15 cellular contexts compared by ENCODE assay signal in the genomic region with DNA sequence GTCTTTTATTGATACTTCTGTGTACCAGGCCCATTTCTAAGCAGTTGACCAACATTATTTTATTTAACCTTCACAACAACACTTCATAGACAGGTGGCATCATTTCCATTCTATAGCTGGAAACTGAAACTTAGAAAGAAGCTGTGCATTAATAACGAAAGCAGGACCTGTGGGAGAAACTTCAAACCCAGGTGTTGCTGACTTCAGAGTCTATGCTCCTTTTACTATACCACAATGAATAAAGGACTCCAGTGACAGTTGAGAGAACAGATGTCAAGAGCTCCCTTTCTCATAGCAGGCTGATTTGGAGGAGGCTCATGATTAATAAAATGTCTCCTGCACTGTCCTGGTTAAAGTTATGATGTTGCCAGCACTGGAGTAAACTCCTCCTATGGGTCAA. TPM values are rescaled to one million over a fixed set of nuclear protein-coding genes. Genes with fewer than 3 reads are reported as not detected.
DNase-seq lines count a peak whose midpoint lies in the region; ATAC-seq and TF ChIP-seq lines count a peak whose summit lies in the region.
"Had no signal": no experiment of that assay in that cellular context is flagged by ENCODE, and none has a peak within 500 bp of the region (broad histone marks: within the 10 kb centered on the region; RNA-seq: fewer than 3 reads in every experiment).

No MANE protein-coding gene starts in this region.

- TF ChIP-seq CTCF in mesothelial cell of epicardium (IDR thresholded peaks at IDR 0.05; ENCODE audit: unreplicated experiment): no peak

- no peaks in the 10 kb centered on the region for H3K36me3 Mint-ChIP-seq in activated naive CD8-positive, alpha-beta T cell treated with anti-CD3 and anti-CD28 coated beads, Interleukin-2, amount 10 ng/mL, durations not matched to agents 7 days and 5 days
- H3K36me3 Mint-ChIP-seq in activated naive CD8-positive, alpha-beta T cell treated with anti-CD3 and anti-CD28 coated beads, Interleukin-2, amount 50 U/mL, for 24 hours (ENCODE audit: low read depth): no peaks in the 10 kb centered on the region
- no peaks in the 10 kb centered on the region for H3K36me3 Mint-ChIP-seq in mesothelial cell of epicardium

- H3K4me3 Mint-ChIP-seq in activated naive CD8-positive, alpha-beta T cell treated with anti-CD3 and anti-CD28 coated beads, Interleukin-2, amount 10 ng/mL, durations not matched to agents 7 days and 5 days: no peak overlapping the region
- no peak overlapping the region for H3K4me3 Mint-ChIP-seq in activated naive CD8-positive, alpha-beta T cell treated with anti-CD3 and anti-CD28 coated beads, Interleukin-2, amount 50 U/mL, for 24 hours
- no peak overlapping the region for H3K4me3 Mint-ChIP-seq in mesothelial cell of epicardium

- no peak overlapping the region for H3K27ac Mint-ChIP-seq in activated naive CD8-positive, alpha-beta T cell treated with anti-CD3 and anti-CD28 coated beads, Interleukin-2, amount 10 ng/mL, durations not matched to agents 7 days and 5 days
- H3K27ac Mint-ChIP-seq in activated naive CD8-positive, alpha-beta T cell treated with anti-CD3 and anti-CD28 coated beads, Interleukin-2, amount 50 U/mL, for 24 hours: no peak overlapping the region
- H3K27ac Mint-ChIP-seq in mesothelial cell of epicardium: no peak overlapping the region

- DNase-seq in activated naive CD8-positive, alpha-beta T cell treated with anti-CD3 and anti-CD28 coated beads, Interleukin-2, amount 10 ng/mL, durations not matched to agents 7 days and 5 days: no peak
- no peak for DNase-seq in activated naive CD8-positive, alpha-beta T cell treated with anti-CD3 and anti-CD28 coated beads, Interleukin-2, amount 50 U/mL, for 24 hours
- DNase-seq in NCI-H1930 (lab: John Stamatoyannopoulos, UW): no peak
- no peak for DNase-seq in NCI-H345 treated with DMSO at 0.1 percent for 48 hours (lab: John Stamatoyannopoulos, UW; ENCODE audit: unreplicated experiment)
- no peak for DNase-seq in mesothelial cell of epicardium (ENCODE audit: low spot score in 2 of 2, unreplicated experiment in 2 of 2)
- no peak for DNase-seq in occipital lobe (lab: John Stamatoyannopoulos, UW)
- DNase-seq: ACHN; NCI-H2081 treated with DMSO at 0.1 percent for 48 hours; ovary; stimulated activated CD4-positive, alpha-beta T cell treated with anti-CD3 and anti-CD28 coated beads, Interleukin-1b, Interleukin-23, amount 100 ng/mL, for 48 hours; trophoblast cell had no signal

- no peaks in the 10 kb centered on the region for H3K9me3 Mint-ChIP-seq in activated naive CD8-positive, alpha-beta T cell treated with anti-CD3 and anti-CD28 coated beads, Interleukin-2, amount 10 ng/mL, durations not matched to agents 7 days and 5 days
- no peaks in the 10 kb centered on the region for H3K9me3 Mint-ChIP-seq in activated naive CD8-positive, alpha-beta T cell treated with anti-CD3 and anti-CD28 coated beads, Interleukin-2, amount 50 U/mL, for 24 hours
- no peaks in the 10 kb centered on the region for H3K9me3 Mint-ChIP-seq in mesothelial cell of epicardium

- peak; percentile 30 for ATAC-seq in activated naive CD8-positive, alpha-beta T cell treated with anti-CD3 and anti-CD28 coated beads, Interleukin-2, amount 10 ng/mL, durations not matched to agents 7 days and 5 days (ENCODE audit: low read depth)
- no peak for ATAC-seq in activated naive CD8-positive, alpha-beta T cell treated with anti-CD3 and anti-CD28 coated beads, Interleukin-2, amount 50 U/mL, for 24 hours
- ATAC-seq in GM21723 (IDR thresholded peaks at IDR 0.05; ENCODE audit: unreplicated experiment): peak; percentile 100
- ATAC-seq in HG03139 (IDR thresholded peaks at IDR 0.05; ENCODE audit: unreplicated experiment): peak; percentile 99
- ATAC-seq: gastroesophageal sphincter had no signal

- H3K4me1 Mint-ChIP-seq in activated naive CD8-positive, alpha-beta T cell treated with anti-CD3 and anti-CD28 coated beads, Interleukin-2, amount 10 ng/mL, durations not matched to agents 7 days and 5 days: peaks cover 3% of the 10 kb centered on the region
- H3K4me1 Mint-ChIP-seq in activated naive CD8-positive, alpha-beta T cell treated with anti-CD3 and anti-CD28 coated beads, Interleukin-2, amount 50 U/mL, for 24 hours: no peaks in the 10 kb centered on the region
- no peaks in the 10 kb centered on the region for H3K4me1 Mint-ChIP-seq in mesothelial cell of epicardium

- POLR2A ChIA-PET in activated naive CD8-positive, alpha-beta T cell treated with anti-CD3 and anti-CD28 coated beads, Interleukin-2, amount 10 ng/mL, durations not matched to agents 7 days and 5 days (lab: Charles Lee): no interaction called here

- peaks cover 27% of the 10 kb centered on the region for H3K27me3 Mint-ChIP-seq in activated naive CD8-positive, alpha-beta T cell treated with anti-CD3 and anti-CD28 coated beads, Interleukin-2, amount 10 ng/mL, durations not matched to agents 7 days and 5 days
- peaks cover 23% of the 10 kb centered on the region for H3K27me3 Mint-ChIP-seq in activated naive CD8-positive, alpha-beta T cell treated with anti-CD3 and anti-CD28 coated beads, Interleukin-2, amount 50 U/mL, for 24 hours
- peaks cover 44% of the 10 kb centered on the region for H3K27me3 Mint-ChIP-seq in mesothelial cell of epicardium (ENCODE audit: low read depth)

RNA-seq across cellular contexts. Expression of gene POU3F2, which starts 56.6 kb away (rescaled TPM):
- not detected for total RNA-seq in activated naive CD8-positive, alpha-beta T cell treated with anti-CD3 and anti-CD28 coated beads, Interleukin-2, amount 10 ng/mL, durations not matched to agents 7 days and 5 days
- total RNA-seq in mesothelial cell of epicardium: not detected in 3 replicates
- 194 TPM for total RNA-seq in occipital lobe
- total RNA-seq: liver, ovary had no signal

Comparison
In these comparisons a context has a peak if more than half of its experiments do, and no peak if none do; other contexts are left out.
1. RNA of gene POU3F2, which starts 56.6 kb away (total RNA-seq): 194 TPM in occipital lobe (single experiment); not detected in mesothelial cell of epicardium and not detected in activated naive CD8-positive, alpha-beta T cell treated with anti-CD3 and anti-CD28 coated beads, Interleukin-2, amount 10 ng/mL, durations not matched to agents 7 days and 5 days; every median in the first group is over 100 times any median in the second.